1 cellular context compared by ENCODE assay signal in genomic region chr5:37810311-37810710, GRCh38.
TF ChIP-seq lines count a peak whose summit lies in the region.

No MANE protein-coding gene starts in this region.

TF ChIP-seq in SK-N-SH, 30 proteins besides CTCF, POLR2A, EP300 and RAD21 (continued from another document):
- TF ChIP-seq, protein P1, sequence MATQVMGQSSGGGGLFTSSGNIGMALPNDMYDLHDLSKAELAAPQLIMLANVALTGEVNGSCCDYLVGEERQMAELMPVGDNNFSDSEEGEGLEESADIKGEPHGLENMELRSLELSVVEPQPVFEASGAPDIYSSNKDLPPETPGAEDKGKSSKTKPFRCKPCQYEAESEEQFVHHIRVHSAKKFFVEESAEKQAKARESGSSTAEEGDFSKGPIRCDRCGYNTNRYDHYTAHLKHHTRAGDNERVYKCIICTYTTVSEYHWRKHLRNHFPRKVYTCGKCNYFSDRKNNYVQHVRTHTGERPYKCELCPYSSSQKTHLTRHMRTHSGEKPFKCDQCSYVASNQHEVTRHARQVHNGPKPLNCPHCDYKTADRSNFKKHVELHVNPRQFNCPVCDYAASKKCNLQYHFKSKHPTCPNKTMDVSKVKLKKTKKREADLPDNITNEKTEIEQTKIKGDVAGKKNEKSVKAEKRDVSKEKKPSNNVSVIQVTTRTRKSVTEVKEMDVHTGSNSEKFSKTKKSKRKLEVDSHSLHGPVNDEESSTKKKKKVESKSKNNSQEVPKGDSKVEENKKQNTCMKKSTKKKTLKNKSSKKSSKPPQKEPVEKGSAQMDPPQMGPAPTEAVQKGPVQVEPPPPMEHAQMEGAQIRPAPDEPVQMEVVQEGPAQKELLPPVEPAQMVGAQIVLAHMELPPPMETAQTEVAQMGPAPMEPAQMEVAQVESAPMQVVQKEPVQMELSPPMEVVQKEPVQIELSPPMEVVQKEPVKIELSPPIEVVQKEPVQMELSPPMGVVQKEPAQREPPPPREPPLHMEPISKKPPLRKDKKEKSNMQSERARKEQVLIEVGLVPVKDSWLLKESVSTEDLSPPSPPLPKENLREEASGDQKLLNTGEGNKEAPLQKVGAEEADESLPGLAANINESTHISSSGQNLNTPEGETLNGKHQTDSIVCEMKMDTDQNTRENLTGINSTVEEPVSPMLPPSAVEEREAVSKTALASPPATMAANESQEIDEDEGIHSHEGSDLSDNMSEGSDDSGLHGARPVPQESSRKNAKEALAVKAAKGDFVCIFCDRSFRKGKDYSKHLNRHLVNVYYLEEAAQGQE (IDR thresholded peaks at IDR 0.05; ENCODE audit: low read depth, low read length), result 0 out of 2 replicates have a peak, but pooled peaks have one; percentile 8
- TF ChIP-seq GABPA (IDR thresholded peaks at IDR 0.05; ENCODE audit: low read depth) (no peak), FOXM1 (IDR thresholded peaks at IDR 0.05; ENCODE audit: low read depth) (no peak), JUND (IDR thresholded peaks at IDR 0.05) (peak; percentile 45; the same call in 1 of the 2 replicates), NFIC (IDR thresholded peaks at IDR 0.05; ENCODE audit: borderline replicate concordance) (peak; percentile 57; the same call in 1 of the 2 replicates), RXRA (IDR thresholded peaks at IDR 0.05; ENCODE audit: borderline replicate concordance, low read depth) (peak; percentile 58; the same call in 1 of the 2 replicates), USF2 (IDR thresholded peaks at IDR 0.05; ENCODE audit: borderline replicate concordance, low read depth, low read length) (no peak), EZH2phosphoT487 (IDR thresholded peaks at IDR 0.05; ENCODE audit: borderline replicate concordance, low read depth) (no peak), FOSL2 (IDR thresholded peaks at IDR 0.05; ENCODE audit: borderline replicate concordance, low read depth) (peak; percentile 62; the same call in 1 of the 2 replicates), RFX5 (IDR thresholded peaks at IDR 0.05; ENCODE audit: low read length) (no peak), RCOR1 (IDR thresholded peaks at IDR 0.05; ENCODE audit: low read length) (no peak), USF1 (IDR thresholded peaks at IDR 0.05; ENCODE audit: borderline replicate concordance, low read depth) (no peak), MEF2A (IDR thresholded peaks at IDR 0.05; ENCODE audit: borderline replicate concordance, low read depth) (peak; percentile 37; the same call in 1 of the 2 replicates), SMC3 (IDR thresholded peaks at IDR 0.05; ENCODE audit: low read depth, low read length) (no peak), ELF1 (IDR thresholded peaks at IDR 0.05) (peak; percentile 20; the same call in 1 of the 2 replicates), PBX3 (IDR thresholded peaks at IDR 0.05) (peak; percentile 62), IRF3 (IDR thresholded peaks at IDR 0.05; ENCODE audit: low read depth, low read length) (no peak), POLR2AphosphoS5 (IDR thresholded peaks at IDR 0.05; ENCODE audit: low read depth, low read length) (no peak), GATA2 (CRISPR knock-in tag; IDR thresholded peaks at IDR 0.05) (no peak), TCF12 (IDR thresholded peaks at IDR 0.05) (peak; percentile 94)
- TF ChIP-seq, protein P2, sequence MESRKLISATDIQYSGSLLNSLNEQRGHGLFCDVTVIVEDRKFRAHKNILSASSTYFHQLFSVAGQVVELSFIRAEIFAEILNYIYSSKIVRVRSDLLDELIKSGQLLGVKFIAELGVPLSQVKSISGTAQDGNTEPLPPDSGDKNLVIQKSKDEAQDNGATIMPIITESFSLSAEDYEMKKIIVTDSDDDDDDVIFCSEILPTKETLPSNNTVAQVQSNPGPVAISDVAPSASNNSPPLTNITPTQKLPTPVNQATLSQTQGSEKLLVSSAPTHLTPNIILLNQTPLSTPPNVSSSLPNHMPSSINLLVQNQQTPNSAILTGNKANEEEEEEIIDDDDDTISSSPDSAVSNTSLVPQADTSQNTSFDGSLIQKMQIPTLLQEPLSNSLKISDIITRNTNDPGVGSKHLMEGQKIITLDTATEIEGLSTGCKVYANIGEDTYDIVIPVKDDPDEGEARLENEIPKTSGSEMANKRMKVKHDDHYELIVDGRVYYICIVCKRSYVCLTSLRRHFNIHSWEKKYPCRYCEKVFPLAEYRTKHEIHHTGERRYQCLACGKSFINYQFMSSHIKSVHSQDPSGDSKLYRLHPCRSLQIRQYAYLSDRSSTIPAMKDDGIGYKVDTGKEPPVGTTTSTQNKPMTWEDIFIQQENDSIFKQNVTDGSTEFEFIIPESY (IDR thresholded peaks at IDR 0.05; ENCODE audit: borderline replicate concordance, low read depth), result peak; percentile 8; the same call in 1 of the 2 replicates
